ENCODE assay signal across 8 cellular contexts in the genomic region with DNA sequence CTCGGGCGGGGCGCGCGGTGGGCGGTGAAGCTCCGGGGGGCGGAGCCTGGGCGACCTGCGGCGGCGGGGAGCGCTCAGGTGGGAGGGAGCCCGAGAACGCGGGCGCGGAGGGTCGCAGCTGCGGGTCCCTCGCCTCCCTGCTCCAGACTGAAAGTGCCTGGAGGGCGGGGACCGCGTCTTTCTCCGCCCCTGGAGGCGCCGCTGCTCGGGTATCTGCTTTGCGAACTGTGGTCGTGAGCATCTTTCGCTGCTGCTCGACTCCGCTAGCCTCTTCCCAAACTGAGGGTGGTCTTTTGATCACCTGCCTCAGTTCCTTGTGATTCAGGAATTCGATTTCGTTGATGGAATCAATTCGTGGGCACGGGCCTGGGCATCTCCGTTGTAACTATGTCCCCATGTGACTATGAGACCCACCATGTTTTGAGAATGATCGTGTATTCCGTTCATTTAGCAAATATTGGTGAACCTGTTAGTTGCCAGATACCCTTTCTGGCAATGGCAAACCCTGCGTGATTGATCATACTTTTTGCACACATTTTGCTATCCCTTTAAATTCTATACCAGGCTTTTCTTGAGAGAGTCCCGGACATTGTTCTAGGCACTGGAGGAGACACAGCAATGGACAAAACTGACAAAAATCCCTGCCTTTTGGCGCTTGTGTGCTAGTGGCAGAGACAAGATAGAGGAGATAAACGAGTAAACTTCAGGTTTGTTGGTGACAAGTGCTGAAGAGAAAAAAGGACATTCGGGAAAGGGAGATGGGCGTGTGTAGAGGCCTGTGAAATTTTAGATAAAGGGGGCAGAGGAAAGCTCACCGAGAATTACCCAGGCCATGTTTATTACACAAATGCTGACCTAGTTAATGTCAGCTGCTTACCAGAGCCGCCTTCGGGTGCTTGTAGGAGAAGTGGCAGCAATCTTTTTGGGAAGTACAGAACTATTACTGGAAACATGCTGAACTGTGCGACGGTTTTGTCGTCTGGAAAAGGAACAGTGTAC. TPM values are rescaled to one million over a fixed set of nuclear protein-coding genes. Genes with fewer than 3 reads are reported as not detected.
DNase-seq lines count a peak whose midpoint lies in the region; TF ChIP-seq lines count a peak whose summit lies in the region.

No MANE protein-coding gene starts in this region.

- DNase-seq in GF-D8 (lab: John Stamatoyannopoulos, UW) (peak; percentile 13), H4 (ENCODE audit: low spot score) (peak; percentile 36), Kasumi-1 (lab: John Stamatoyannopoulos, UW) (peak; percentile 68), T follicular helper cell (ENCODE audit: low read depth) (peak; percentile 70), amygdala (lab: John Stamatoyannopoulos, UW) (peak in 33 of 56 donors; percentile 10 to 74 (median 48)), hepatic stellate cell (ENCODE audit: low spot score) (peak; percentile 43), retinal pigment epithelial cell (ENCODE audit: low read depth) (no peak), NCI-H524 treated with DMSO at 0.1 percent for 48 hours (lab: John Stamatoyannopoulos, UW) (no peak)

- TF ChIP-seq CTCF in retinal pigment epithelial cell (conservative IDR thresholded peaks at IDR 0.05; ENCODE audit: low read depth, low read length) = no peak

- peak overlapping the region; percentile 92 for H3K4me3 ChIP-seq in retinal pigment epithelial cell (ENCODE audit: low read length)

RNA-seq across cellular contexts. Expression of a gene that starts 0.9 kb away (rescaled TPM):
- 87.5 and 106 TPM in 2 replicates for total RNA-seq in H4 (2014; rRNA removed; shearing (Covaris generic))

RNA-seq across cellular contexts. Expression of a gene that starts 1.4 kb away (rescaled TPM):
- total RNA-seq in H4 (2014; rRNA removed; shearing (Covaris generic)) = 2.9 and 5.1 TPM in 2 replicates

Comparison
In these comparisons a context has a peak if more than half of its experiments do, and no peak if none do; other contexts are left out.
1. DNase-seq: peak in GF-D8 (single experiment), H4 (single experiment), Kasumi-1 (2 of 2), T follicular helper cell (single experiment), amygdala (33 of 56) and hepatic stellate cell (single experiment); none in retinal pigment epithelial cell (single experiment) and NCI-H524 treated with DMSO at 0.1 percent for 48 hours (single experiment).